ENCODE assay signal across 1 cellular context in genomic region chr7:106984034-106984433, GRCh38.
A peak's percentile ranks its signal among the peaks of the same experiment; 100 is the strongest.
TF ChIP-seq lines count a peak whose summit lies in the region.

No MANE protein-coding gene starts in this region.

TF ChIP-seq in K562, 482 proteins besides CTCF, POLR2A, EP300 and RAD21 (continued from another document):
- TF ChIP-seq MLLT1 (IDR thresholded peaks at IDR 0.05) (peak in 1 of 2 experiments; percentile 93; a peak in 2 of 4 replicates), ZEB2 (IDR thresholded peaks at IDR 0.05) (no peak), TAL1 (IDR thresholded peaks at IDR 0.05) (no peak), ZNF449 (CRISPR knock-in tag; IDR thresholded peaks at IDR 0.05) (no peak)
